Comparison of ENCODE assay signal across 1 cellular context in genomic region chrX:40083120-40083978, GRCh38.
A peak's percentile ranks its signal among the peaks of the same experiment; 100 is the strongest.
TF ChIP-seq lines count a peak whose summit lies in the region.

No MANE protein-coding gene starts in this region.

TF ChIP-seq in K562, 482 proteins besides CTCF, POLR2A, EP300 and RAD21 (continued from another document):
- TF ChIP-seq ZMIZ1 (IDR thresholded peaks at IDR 0.05; ENCODE audit: low read depth in 2 of 2, low read length in 2 of 2) (no peak), CXXC5 (CRISPR knock-in tag; IDR thresholded peaks at IDR 0.05) (peak; percentile 17; the same call in 1 of the 2 replicates), NCOR1 (IDR thresholded peaks at IDR 0.05) (peak; percentile 4; the same call in 1 of the 2 replicates), MEF2A (IDR thresholded peaks at IDR 0.05; ENCODE audit: control insufficient read depth, low read depth, low read length) (0 out of 2 replicates have a peak, but pooled peaks have one; percentile 12), HDAC6 (IDR thresholded peaks at IDR 0.05; ENCODE audit: low read depth, low read length) (no peak), PML (IDR thresholded peaks at IDR 0.05; ENCODE audit: low read length) (no peak), ZBTB1 (CRISPR knock-in tag; IDR thresholded peaks at IDR 0.05; ENCODE audit: borderline replicate concordance, low read depth) (no peak), E2F4 (CRISPR knock-in tag; IDR thresholded peaks at IDR 0.05; ENCODE audit: low read depth) (no peak), SMC3 (conservative IDR thresholded peaks at IDR 0.05; ENCODE audit: insufficient read depth, low read depth, low read length) (no peak), BCOR (IDR thresholded peaks at IDR 0.05) (no peak), MGA (IDR thresholded peaks at IDR 0.05) (no peak), ZBTB7A (IDR thresholded peaks at IDR 0.05; ENCODE audit: borderline replicate concordance, control insufficient read depth, low read depth, low read length) (peak; percentile 81; the same call in 1 of the 2 replicates), ZBTB2 (IDR thresholded peaks at IDR 0.05) (no peak), CBFA2T3 (IDR thresholded peaks at IDR 0.05) (peak; percentile 50; the same call in 1 of the 2 replicates), ZNF507 (tag; conservative IDR thresholded peaks at IDR 0.05) (no peak), FOXP1 (CRISPR knock-in tag; IDR thresholded peaks at IDR 0.05) (no peak), CBX2 (IDR thresholded peaks at IDR 0.05; ENCODE audit: insufficient read depth, low read length, poor library complexity, severe bottlenecking) (no peak), RREB1 (CRISPR knock-in tag; IDR thresholded peaks at IDR 0.05) (no peak), VEZF1 (CRISPR knock-in tag; IDR thresholded peaks at IDR 0.05) (peak; percentile 62), MAFF (IDR thresholded peaks at IDR 0.05; ENCODE audit: low read length) (no peak), ILF3 (IDR thresholded peaks at IDR 0.05; ENCODE audit: borderline replicate concordance) (no peak), ZFP1 (CRISPR knock-in tag; IDR thresholded peaks at IDR 0.05) (no peak), SRF (CRISPR knock-in tag; IDR thresholded peaks at IDR 0.05) (no peak)
